ENCODE assay signal across 8 cellular contexts in the genomic region with DNA sequence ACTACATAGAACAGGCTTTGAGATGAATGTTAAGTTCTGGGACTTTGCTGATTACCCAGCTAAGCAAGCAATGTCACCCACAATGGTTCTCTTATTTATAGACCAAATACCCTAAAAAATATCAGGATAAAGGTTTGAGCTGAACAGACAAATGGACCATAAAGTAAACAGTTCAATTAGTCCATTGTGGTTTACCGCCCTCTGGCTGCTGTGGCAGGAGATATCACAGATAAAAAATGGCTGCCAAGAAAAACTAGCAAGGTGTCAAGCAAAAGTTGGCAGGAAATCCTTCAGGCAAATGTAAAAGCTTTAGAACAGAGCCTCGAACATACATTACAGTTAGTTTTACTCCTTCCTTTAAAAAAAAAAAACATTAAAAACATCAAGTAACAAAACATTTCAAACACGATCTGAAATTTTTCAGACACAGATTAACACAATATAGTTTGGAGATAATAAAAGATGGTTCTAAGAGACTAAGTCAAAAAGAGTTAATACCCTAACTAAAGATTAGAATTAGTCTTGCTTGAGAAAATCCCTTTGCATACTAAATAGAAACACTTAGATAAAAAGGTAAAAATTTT. TPM values are rescaled to one million over a fixed set of nuclear protein-coding genes. Genes with fewer than 3 reads are reported as not detected.
A peak's percentile ranks its signal among the peaks of the same experiment; 100 is the strongest.
DNase-seq lines count a peak whose midpoint lies in the region; ATAC-seq, FAIRE-seq and TF ChIP-seq lines count a peak whose summit lies in the region.

No MANE protein-coding gene starts in this region.

- H3K4me1 Mint-ChIP-seq in T-helper 1 cell treated with Interleukin-12 subunit alpha and Interleukin-12 subunit beta and Interleukin-4 antibody, amounts not matched to agents 30 μg/mL and 1 μg/mL, for 36 hours (ENCODE audit: low read depth): peaks cover 23% of the 10 kb centered on the region

- H3K9ac ChIP-seq in kidney (ENCODE audit: low read length in 2 of 2): no peak overlapping the region

- H3K4me3 Mint-ChIP-seq in T-helper 1 cell treated with Interleukin-12 subunit alpha and Interleukin-12 subunit beta and Interleukin-4 antibody, amounts not matched to agents 30 μg/mL and 1 μg/mL, for 36 hours: peak overlapping the region; percentile 13

- DNase-seq in NCI-H1092 treated with DMSO at 0.1 percent for 48 hours (lab: John Stamatoyannopoulos, UW): peak; percentile 39
- no peak for DNase-seq in NCI-H1092 (lab: John Stamatoyannopoulos, UW)
- peak; percentile 74 for DNase-seq in NB4 (ENCODE audit: low read depth)
- peak in 1 of 2 donors; percentile 37 for DNase-seq in breast epithelium (ENCODE audit: low spot score in 2 of 2)
- no peak for DNase-seq in kidney
- DNase-seq in stimulated activated CD4-positive, alpha-beta T cell treated with anti-CD3 and anti-CD28 coated beads, TNF-alpha, amount 100 ng/mL, for 4 hours (ENCODE audit: low read depth in 3 of 3): peak in 2 of 3 experiments; percentile 5 to 9

- H3K36me3 Mint-ChIP-seq in T-helper 1 cell treated with Interleukin-12 subunit alpha and Interleukin-12 subunit beta and Interleukin-4 antibody, amounts not matched to agents 30 μg/mL and 1 μg/mL, for 36 hours (ENCODE audit: low read depth): no peaks in the 10 kb centered on the region

- peak overlapping the region; percentile 67 for H3K27ac Mint-ChIP-seq in T-helper 1 cell treated with Interleukin-12 subunit alpha and Interleukin-12 subunit beta and Interleukin-4 antibody, amounts not matched to agents 30 μg/mL and 1 μg/mL, for 36 hours

- H3K27me3 ChIP-seq in breast epithelium: no peaks in the 10 kb centered on the region

- H3K36me3 ChIP-seq in breast epithelium: no peaks in the 10 kb centered on the region
- H3K36me3 ChIP-seq in kidney (ENCODE audit: control insufficient read depth in 1 of 2, insufficient read depth in 2 of 2, low read length in 2 of 2): no peaks in the 10 kb centered on the region

- H3K9me3 ChIP-seq in breast epithelium: no peaks in the 10 kb centered on the region
- H3K9me3 ChIP-seq in kidney (ENCODE audit: control insufficient read depth in 1 of 2, low read length in 2 of 2): no peaks in the 10 kb centered on the region

- TF ChIP-seq CTCF in NB4 (IDR thresholded peaks at IDR 0.05; ENCODE audit: low read depth, low read length) (peak; percentile 76), breast epithelium (IDR thresholded peaks at IDR 0.05) (peak; percentile 57 to 67 (median 58)), kidney (IDR thresholded peaks at IDR 0.05; ENCODE audit: borderline replicate concordance, extremely low read depth, insufficient read depth) (peak; percentile 76)

- ATAC-seq in HG03342 (IDR thresholded peaks at IDR 0.05; ENCODE audit: unreplicated experiment): no peak

- TF ChIP-seq POLR2A in NB4 (IDR thresholded peaks at IDR 0.05; ENCODE audit: extremely low read depth, insufficient read length) (no peak), breast epithelium (IDR thresholded peaks at IDR 0.05) (no peak)

- H3K4me3 ChIP-seq in NB4 (ENCODE audit: low read depth, low read length): no peak overlapping the region
- no peak overlapping the region for H3K4me3 ChIP-seq in breast epithelium
- no peak overlapping the region for H3K4me3 ChIP-seq in kidney (ENCODE audit: low read length in 2 of 2)

- FAIRE-seq in kidney (lab: Jason Lieb, UNC): peak; percentile 95

- H3K4me1 ChIP-seq in breast epithelium: peaks cover 3 to 4% of the 10 kb centered on the region in 2 donors
- peaks cover 5 to 11% of the 10 kb centered on the region in 2 donors for H3K4me1 ChIP-seq in kidney (ENCODE audit: control insufficient read depth in 1 of 2, insufficient read depth in 1 of 2, low read depth in 1 of 2, low read length in 2 of 2)

- no peak overlapping the region for H3K27ac ChIP-seq in breast epithelium
- H3K27ac ChIP-seq in kidney (ENCODE audit: low read depth in 2 of 2, low read length in 2 of 2): no peak overlapping the region

- intact Hi-C loops in breast epithelium (cut with DNase I; ENCODE audit: low total_unique reads) (no loop called here), kidney (cut with DNase I) (no loop called here)

- no peaks in the 10 kb centered on the region for H3K27me3 Mint-ChIP-seq in T-helper 1 cell treated with Interleukin-12 subunit alpha and Interleukin-12 subunit beta and Interleukin-4 antibody, amounts not matched to agents 30 μg/mL and 1 μg/mL, for 36 hours (ENCODE audit: low read depth)

- no peaks in the 10 kb centered on the region for H3K9me3 Mint-ChIP-seq in T-helper 1 cell treated with Interleukin-12 subunit alpha and Interleukin-12 subunit beta and Interleukin-4 antibody, amounts not matched to agents 30 μg/mL and 1 μg/mL, for 36 hours

RNA-seq across cellular contexts. Expression of a gene that starts 41.3 kb away (rescaled TPM):
- 100 to 1,000 TPM; 248 to 387 (median 279) TPM for total RNA-seq in breast epithelium
- total RNA-seq in kidney: 153 TPM
- 7.1 TPM for polyA plus RNA-seq in kidney (ENCODE audit: insufficient read depth, low read depth, low replicate concordance)

Comparison
In these comparisons a context has a peak if more than half of its experiments do, and no peak if none do; other contexts are left out.
1. DNase-seq: peak in NCI-H1092 treated with DMSO at 0.1 percent for 48 hours (single experiment), NB4 (single experiment) and stimulated activated CD4-positive, alpha-beta T cell treated with anti-CD3 and anti-CD28 coated beads, TNF-alpha, amount 100 ng/mL, for 4 hours (2 of 3); none in NCI-H1092 (single experiment) and kidney (single experiment).
2. Peak in every context shown above with its lines, with median percentiles within 50 percentile points of each other: CTCF ChIP-seq.